In the genomic region with DNA sequence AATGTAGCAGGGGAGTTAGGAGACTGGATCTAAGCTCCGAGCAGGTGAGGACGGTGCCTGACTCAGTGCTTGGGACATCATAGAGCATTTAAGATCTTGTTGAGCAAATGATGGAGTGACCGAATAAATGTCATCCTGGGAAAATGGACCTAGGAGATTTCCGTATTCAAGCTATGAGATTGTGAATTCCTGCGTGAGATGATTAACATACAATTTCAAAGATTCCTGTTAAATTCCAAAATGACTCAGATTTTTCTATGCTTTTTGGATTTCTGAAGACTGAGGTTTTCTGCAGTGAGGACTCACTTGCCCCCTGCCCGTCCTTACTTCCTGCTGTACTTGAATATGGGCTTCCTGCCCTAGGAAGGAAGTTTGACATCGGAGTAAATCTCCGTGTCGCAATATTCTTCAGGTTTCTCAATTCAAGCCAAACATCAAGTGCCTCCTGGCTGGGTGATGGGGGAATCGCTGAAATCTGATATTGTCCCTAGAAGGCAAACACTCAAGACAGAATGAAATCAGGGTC, we compare ENCODE assay signal across 1 cellular context.
A peak's percentile ranks its signal among the peaks of the same experiment; 100 is the strongest.
TF ChIP-seq lines count a peak whose summit lies in the region.

No MANE protein-coding gene starts in this region.

TF ChIP-seq in H1, 55 proteins besides CTCF, POLR2A, EP300 and RAD21:
- no peak for TF ChIP-seq PHF8 (conservative IDR thresholded peaks at IDR 0.05; ENCODE audit: low read depth, low read length)
- TF ChIP-seq NRF1 (IDR thresholded peaks at IDR 0.05; ENCODE audit: low read depth, low read length) = no peak
- TF ChIP-seq CEBPB (IDR thresholded peaks at IDR 0.05; ENCODE audit: low read depth, low read length) = peak; percentile 21; the same call in 1 of the 2 replicates
